2 cellular contexts compared by ENCODE assay signal in the genomic region with DNA sequence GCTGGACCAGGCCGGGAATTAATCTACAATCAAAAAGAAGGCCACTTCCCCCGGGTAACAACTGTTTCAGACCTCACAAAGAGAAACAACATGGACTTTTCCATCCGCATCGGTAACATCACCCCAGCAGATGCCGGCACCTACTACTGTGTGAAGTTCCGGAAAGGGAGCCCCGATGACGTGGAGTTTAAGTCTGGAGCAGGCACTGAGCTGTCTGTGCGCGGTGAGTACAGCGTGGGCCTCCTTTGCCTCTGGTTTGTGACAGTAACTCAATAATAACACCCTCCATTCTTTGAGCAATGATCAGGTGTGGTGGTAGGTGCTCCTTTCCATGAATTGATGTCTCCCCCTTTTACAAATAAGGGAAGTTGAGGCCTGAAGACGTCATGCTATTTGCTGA. TPM values are rescaled to one million over a fixed set of nuclear protein-coding genes. Genes with fewer than 3 reads are reported as not detected.
"Had no signal": no experiment of that assay in that cellular context is flagged by ENCODE, and none has a peak within 500 bp of the region (broad histone marks: within the 10 kb centered on the region; RNA-seq: fewer than 3 reads in every experiment).

No MANE protein-coding gene starts in this region.

RNA-seq across cellular contexts. Expression of a gene that starts 20.0 kb away (rescaled TPM):
- total RNA-seq: activated T-helper 1 cell treated with anti-CD3 and anti-CD28 coated beads, Interleukin-12 subunit alpha, Interleukin-12 subunit beta, Interleukin-2, Interleukin-4 antibody, amounts not matched to agents 30 ng/mL and 10 ng/mL and 1 ng/mL, durations not matched to agents 14 hours and 24 hours and 36 hours; activated T-helper 2 cell treated with anti-CD3 and anti-CD28 coated beads, Interferon-gamma antibody, Interleukin-2, Interleukin-4, amounts not matched to agents 10 μg/mL and 5 μg/mL and 100 μg/mL, durations not matched to agents 14 hours and 24 hours and 36 hours had no signal
